Comparison of ENCODE assay signal across 8 cellular contexts in genomic region chr3:9749333-9749662, GRCh38. TPM values are rescaled to one million over a fixed set of nuclear protein-coding genes. Genes with fewer than 3 reads are reported as not detected.
DNase-seq lines count a peak whose midpoint lies in the region; ATAC-seq and TF ChIP-seq lines count a peak whose summit lies in the region.

No MANE protein-coding gene starts in this region.

- no peaks in the 10 kb centered on the region for H3K79me2 ChIP-seq in H9 (ENCODE audit: insufficient read depth, low read length)

- no peak overlapping the region for H2BK5ac ChIP-seq in H9 (ENCODE audit: insufficient read length, low read length)

- H3K4ac ChIP-seq in H9 (ENCODE audit: low read depth, low read length) = no peak overlapping the region

- H3K27me3 Mint-ChIP-seq in H9 (ENCODE audit: low read depth) = no peaks in the 10 kb centered on the region; the same call in 1 of the 2 replicates
- no peaks in the 10 kb centered on the region for H3K27me3 Mint-ChIP-seq in activated B cell treated with CpG ODN at 0.5 μM for 24 hours

- no peaks in the 10 kb centered on the region for H3K9me3 Mint-ChIP-seq in H9
- no peaks in the 10 kb centered on the region for H3K9me3 Mint-ChIP-seq in activated B cell treated with CpG ODN at 0.5 μM for 24 hours

- H3K23me2 ChIP-seq in H9 (ENCODE audit: insufficient read length, low read depth, low read length, poor library complexity, severe bottlenecking) = no peaks in the 10 kb centered on the region

- no CpG with 5 or more reads among the region's 21 CpGs for WGBS in H9 (ENCODE audit: extremely low coverage, insufficient read length, low lambda C conversion rate)

- no peak for DNase-seq in H9
- no peak for DNase-seq in activated B cell treated with CpG ODN at 0.5 μM for 24 hours
- DNase-seq in right atrium auricular region (ENCODE audit: low spot score) = no peak
- no peak for DNase-seq in activated CD8-positive, alpha-beta memory T cell treated with anti-CD3 and anti-CD28 coated beads, Interleukin-2, amount 50 U/mL, for 48 hours

- no peak overlapping the region for H2BK20ac ChIP-seq in H9 (ENCODE audit: low read depth, low read length, poor library complexity, severe bottlenecking)

- H3K4me2 ChIP-seq in H9 (ENCODE audit: insufficient read depth, insufficient read length, low read length) = peak overlapping the region; percentile 62

- H3K56ac ChIP-seq in H9 (ENCODE audit: insufficient read length, low read depth, low read length) = no peak overlapping the region

- POLR2A ChIA-PET in activated B cell treated with CpG ODN at 0.5 μM for 24 hours (lab: Charles Lee) = interaction anchor here (0.7 to 6.3 kb wide), 15 partner anchors 13 to 572 kb away, joined by 3 to 106 read pairs (median 4); partner anchors contain the start of genes ARPC4, BRPF1, JAGN1 and MTMR14

- no peak overlapping the region for H4K8ac ChIP-seq in H9 (replicated peaks; ENCODE audit: insufficient read length, low read depth, low read length)

- no peak overlapping the region for H4K5ac ChIP-seq in H9 (ENCODE audit: insufficient read length, low read depth, low read length)

- H3K4me3 Mint-ChIP-seq in H9 (peak overlapping the region; percentile 91 to 94), activated B cell treated with CpG ODN at 0.5 μM for 24 hours (peak overlapping the region; percentile 94)

- no peak overlapping the region for H4K91ac ChIP-seq in H9 (ENCODE audit: insufficient read length, low read depth, low read length)

- H3K14ac ChIP-seq in H9 (ENCODE audit: insufficient read depth, low read length) = peak overlapping the region; percentile 8; the same call in 1 of the 2 replicates

- no peak for ATAC-seq in activated B cell treated with CpG ODN at 0.5 μM for 24 hours (ENCODE audit: low read depth)
- ATAC-seq in HG03159 (IDR thresholded peaks at IDR 0.05; ENCODE audit: unreplicated experiment) = no peak
- ATAC-seq in HG03342 (IDR thresholded peaks at IDR 0.05; ENCODE audit: unreplicated experiment) = no peak
- no peak for ATAC-seq in GM18907 (IDR thresholded peaks at IDR 0.05; ENCODE audit: unreplicated experiment)

- H3K4me1 Mint-ChIP-seq in H9 (peaks cover 13% of the 10 kb centered on the region in 2 experiments), activated B cell treated with CpG ODN at 0.5 μM for 24 hours (peaks cover 47% of the 10 kb centered on the region)

- H3K36me3 ChIP-seq in right atrium auricular region = peaks cover 45% of the 10 kb centered on the region

- TF ChIP-seq CTCF in H9 (conservative IDR thresholded peaks at IDR 0.05) = 0 out of 3 replicates have a peak, but pooled peaks have one; percentile 14
- TF ChIP-seq CTCF in activated B cell treated with CpG ODN at 0.5 μM for 24 hours (IDR thresholded peaks at IDR 0.05) = no peak
- no peak for TF ChIP-seq CTCF in right atrium auricular region (IDR thresholded peaks at IDR 0.05)

- no peak overlapping the region for H2BK15ac ChIP-seq in H9 (ENCODE audit: low read depth, low read length)

- CTCF ChIA-PET in activated B cell treated with CpG ODN at 0.5 μM for 24 hours (lab: Charles Lee) = interaction anchor here (0.7 to 1.4 kb wide), 3 partner anchors 17 to 197 kb away, joined by 3 to 5 read pairs (median 3); no protein-coding TSS in a partner anchor

- H2BK120ac ChIP-seq in H9 (ENCODE audit: low read depth, low read length, poor library complexity, severe bottlenecking) = no peak overlapping the region

- no peaks in the 10 kb centered on the region for H3K79me1 ChIP-seq in H9 (ENCODE audit: insufficient read depth, low read depth, low read length, poor library complexity, severe bottlenecking)

- intact Hi-C loops in activated B cell treated with CpG ODN at 0.5 μM for 24 hours (cut with micrococcal nuclease) = loop anchor here (1.0 kb wide), 3 partner anchors 18 to 100 kb away; partner anchors contain the start of genes BRPF1, MTMR14 and TADA3

- no peaks in the 10 kb centered on the region for H3K4me1 ChIP-seq in H9 (ENCODE audit: insufficient read depth, low read length)
- peaks cover 0 to 29% of the 10 kb centered on the region in 2 donors for H3K4me1 ChIP-seq in right atrium auricular region

- H3K27me3 ChIP-seq in H9 (ENCODE audit: insufficient read depth, low read length) (no peaks in the 10 kb centered on the region), right atrium auricular region (no peaks in the 10 kb centered on the region)

- no peak overlapping the region for H3T11ph ChIP-seq in H9 (ENCODE audit: low read length)

- H3K27ac ChIP-seq in H9 (ENCODE audit: insufficient read length, low read depth, low read length) (no peak overlapping the region), right atrium auricular region (peak overlapping the region; percentile 89 to 90), skin epidermis (peak overlapping the region; percentile 26 to 97 (median 86))

- H2AK5ac ChIP-seq in H9 (ENCODE audit: insufficient read length, low read length) = no peak overlapping the region

- H3K36me3 Mint-ChIP-seq in H9 (ENCODE audit: insufficient read depth in 1 of 3, low read depth in 3 of 3) = peaks cover 42 to 86% (median 75%) of the 10 kb centered on the region in 3 experiments; a peak in 6 of 7 replicates
- peaks cover 66% of the 10 kb centered on the region for H3K36me3 Mint-ChIP-seq in activated B cell treated with CpG ODN at 0.5 μM for 24 hours (ENCODE audit: low read depth)

- H2BK12ac ChIP-seq in H9 (ENCODE audit: insufficient read length, low read depth, low read length) = no peak overlapping the region

- peak overlapping the region; percentile 42 for H3K9ac ChIP-seq in H9 (ENCODE audit: extremely low read depth, insufficient read length, low read length)

- H3K27ac Mint-ChIP-seq in H9 = peak overlapping the region; percentile 99 to 100 (median 99)
- peak overlapping the region; percentile 95 for H3K27ac Mint-ChIP-seq in activated B cell treated with CpG ODN at 0.5 μM for 24 hours

- H2AFZ ChIP-seq in H9 (ENCODE audit: low read length) = no peak overlapping the region

- no peak overlapping the region for H3K23ac ChIP-seq in H9 (ENCODE audit: insufficient read length, low read depth, low read length)

- H3K4me3 ChIP-seq in right atrium auricular region = peak overlapping the region; percentile 55 to 67
- peak overlapping the region; percentile 45 to 68 (median 60) for H3K4me3 ChIP-seq in skin epidermis

- no peaks in the 10 kb centered on the region for H4K20me1 ChIP-seq in H9 (ENCODE audit: control insufficient read depth, insufficient read depth, insufficient read length)

- no peak overlapping the region for H3K18ac ChIP-seq in H9 (ENCODE audit: insufficient read length, low read depth, low read length)

- no peaks in the 10 kb centered on the region for H3K9me3 ChIP-seq in H9 (ENCODE audit: control insufficient read depth, low read depth, low read length)
- no peaks in the 10 kb centered on the region for H3K9me3 ChIP-seq in right atrium auricular region

RNA-seq across cellular contexts. Expression of gene OGG1, which starts 0.5 kb away (rescaled TPM):
- total RNA-seq in H9 (2021) = 43.4 and 44.1 TPM in 2 replicates
- 43.5 and 60.7 TPM in 2 replicates for total RNA-seq in activated B cell treated with CpG ODN at 0.5 μM for 24 hours
- 10 to 100 TPM; 10.8 to 12.2 TPM for total RNA-seq in right atrium auricular region

RNA-seq across cellular contexts. Expression of gene BRPF1, which starts 17.8 kb away (rescaled TPM):
- 38.4 and 38.6 TPM in 2 replicates for total RNA-seq in H9 (2021)
- 33.5 and 35.2 TPM in 2 replicates for total RNA-seq in activated B cell treated with CpG ODN at 0.5 μM for 24 hours
- 10 to 100 TPM in 1 of 2 donors, 1 to 10 TPM in 1; 8.8 to 15.3 TPM for total RNA-seq in right atrium auricular region

RNA-seq across cellular contexts. Expression of gene CAMK1, which starts 20.4 kb away (rescaled TPM):
- total RNA-seq in H9 (2021) = 9.0 and 9.2 TPM in 2 replicates
- 0.69 and 1.7 TPM in 2 replicates for total RNA-seq in activated B cell treated with CpG ODN at 0.5 μM for 24 hours
- 10 to 100 TPM; 16.4 to 40.2 TPM for total RNA-seq in right atrium auricular region

RNA-seq across cellular contexts. Expression of gene TADA3, which starts 43.0 kb away (rescaled TPM):
- total RNA-seq in H9 (2021) (49.8 and 51.3 TPM in 2 replicates), activated B cell treated with CpG ODN at 0.5 μM for 24 hours (43.8 and 44.7 TPM in 2 replicates), right atrium auricular region (10 to 100 TPM; 43.6 to 57.3 TPM)

RNA-seq across cellular contexts. Expression of gene ARPC4, which starts 43.6 kb away (rescaled TPM):
- 161 and 164 TPM in 2 replicates for total RNA-seq in H9 (2021)
- total RNA-seq in activated B cell treated with CpG ODN at 0.5 μM for 24 hours = 315 and 338 TPM in 2 replicates
- total RNA-seq in right atrium auricular region = 10 to 100 TPM; 69.0 to 89.6 TPM
